1 cellular context compared by ENCODE assay signal in the genomic region with DNA sequence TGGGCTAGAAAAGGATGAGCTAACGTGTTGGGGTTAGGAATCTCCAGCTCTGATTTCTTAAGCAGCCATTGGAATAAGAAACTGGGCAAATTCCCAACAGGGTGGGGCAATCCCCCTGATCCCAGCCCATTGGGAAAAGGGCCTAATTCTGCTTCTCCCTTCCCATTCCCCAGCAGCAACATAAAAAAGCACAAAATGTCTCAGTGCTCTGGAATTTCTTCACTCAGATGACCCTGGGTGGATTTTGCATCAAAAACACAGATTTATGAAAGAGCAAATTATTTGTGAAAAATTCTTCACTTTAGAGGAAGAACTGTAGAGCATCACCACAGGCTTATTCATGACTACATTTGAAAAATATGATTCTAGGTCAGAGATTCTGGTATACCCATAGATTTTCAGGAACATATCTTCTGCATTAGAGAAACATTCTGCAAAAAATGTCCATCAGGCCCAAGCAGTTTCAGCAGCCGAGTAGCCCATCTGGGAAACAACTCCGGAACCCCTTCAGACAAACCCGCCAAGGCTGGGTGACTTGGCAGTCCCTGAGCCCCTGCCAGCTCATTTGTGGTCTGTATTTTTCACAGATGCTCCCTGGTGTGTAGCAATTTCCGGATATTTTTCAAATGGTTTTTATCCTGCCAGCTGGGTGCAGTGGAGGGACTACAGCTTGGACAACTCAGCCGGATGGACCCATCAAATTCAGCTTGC.
TF ChIP-seq lines count a peak whose summit lies in the region.

No MANE protein-coding gene starts in this region.

TF ChIP-seq in HepG2, 621 proteins besides CTCF, POLR2A, EP300 and RAD21 (continued from another document):
- TF ChIP-seq, protein P1, sequence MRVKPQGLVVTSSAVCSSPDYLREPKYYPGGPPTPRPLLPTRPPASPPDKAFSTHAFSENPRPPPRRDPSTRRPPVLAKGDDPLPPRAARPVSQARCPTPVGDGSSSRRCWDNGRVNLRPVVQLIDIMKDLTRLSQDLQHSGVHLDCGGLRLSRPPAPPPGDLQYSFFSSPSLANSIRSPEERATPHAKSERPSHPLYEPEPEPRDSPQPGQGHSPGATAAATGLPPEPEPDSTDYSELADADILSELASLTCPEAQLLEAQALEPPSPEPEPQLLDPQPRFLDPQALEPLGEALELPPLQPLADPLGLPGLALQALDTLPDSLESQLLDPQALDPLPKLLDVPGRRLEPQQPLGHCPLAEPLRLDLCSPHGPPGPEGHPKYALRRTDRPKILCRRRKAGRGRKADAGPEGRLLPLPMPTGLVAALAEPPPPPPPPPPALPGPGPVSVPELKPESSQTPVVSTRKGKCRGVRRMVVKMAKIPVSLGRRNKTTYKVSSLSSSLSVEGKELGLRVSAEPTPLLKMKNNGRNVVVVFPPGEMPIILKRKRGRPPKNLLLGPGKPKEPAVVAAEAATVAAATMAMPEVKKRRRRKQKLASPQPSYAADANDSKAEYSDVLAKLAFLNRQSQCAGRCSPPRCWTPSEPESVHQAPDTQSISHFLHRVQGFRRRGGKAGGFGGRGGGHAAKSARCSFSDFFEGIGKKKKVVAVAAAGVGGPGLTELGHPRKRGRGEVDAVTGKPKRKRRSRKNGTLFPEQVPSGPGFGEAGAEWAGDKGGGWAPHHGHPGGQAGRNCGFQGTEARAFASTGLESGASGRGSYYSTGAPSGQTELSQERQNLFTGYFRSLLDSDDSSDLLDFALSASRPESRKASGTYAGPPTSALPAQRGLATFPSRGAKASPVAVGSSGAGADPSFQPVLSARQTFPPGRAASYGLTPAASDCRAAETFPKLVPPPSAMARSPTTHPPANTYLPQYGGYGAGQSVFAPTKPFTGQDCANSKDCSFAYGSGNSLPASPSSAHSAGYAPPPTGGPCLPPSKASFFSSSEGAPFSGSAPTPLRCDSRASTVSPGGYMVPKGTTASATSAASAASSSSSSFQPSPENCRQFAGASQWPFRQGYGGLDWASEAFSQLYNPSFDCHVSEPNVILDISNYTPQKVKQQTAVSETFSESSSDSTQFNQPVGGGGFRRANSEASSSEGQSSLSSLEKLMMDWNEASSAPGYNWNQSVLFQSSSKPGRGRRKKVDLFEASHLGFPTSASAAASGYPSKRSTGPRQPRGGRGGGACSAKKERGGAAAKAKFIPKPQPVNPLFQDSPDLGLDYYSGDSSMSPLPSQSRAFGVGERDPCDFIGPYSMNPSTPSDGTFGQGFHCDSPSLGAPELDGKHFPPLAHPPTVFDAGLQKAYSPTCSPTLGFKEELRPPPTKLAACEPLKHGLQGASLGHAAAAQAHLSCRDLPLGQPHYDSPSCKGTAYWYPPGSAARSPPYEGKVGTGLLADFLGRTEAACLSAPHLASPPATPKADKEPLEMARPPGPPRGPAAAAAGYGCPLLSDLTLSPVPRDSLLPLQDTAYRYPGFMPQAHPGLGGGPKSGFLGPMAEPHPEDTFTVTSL (CRISPR knock-in tag; IDR thresholded peaks at IDR 0.05; ENCODE audit: borderline replicate concordance) = peak; percentile 2; the same call in 1 of the 2 replicates
- TF ChIP-seq ZNF816 (CRISPR knock-in tag; IDR thresholded peaks at IDR 0.05; ENCODE audit: borderline replicate concordance) = 0 out of 2 replicates have a peak, but pooled peaks have one; percentile 16
- TF ChIP-seq NR2C2 (CRISPR knock-in tag; IDR thresholded peaks at IDR 0.05; ENCODE audit: borderline replicate concordance) = 0 out of 2 replicates have a peak, but pooled peaks have one; percentile 5
- TF ChIP-seq E2F1 (CRISPR knock-in tag; IDR thresholded peaks at IDR 0.05) = no peak
- no peak for TF ChIP-seq MYPOP (CRISPR knock-in tag; IDR thresholded peaks at IDR 0.05)
- 0 out of 2 replicates have a peak, but pooled peaks have one; percentile 5 for TF ChIP-seq ZNF761 (CRISPR knock-in tag; conservative IDR thresholded peaks at IDR 0.05)
- TF ChIP-seq ATM (IDR thresholded peaks at IDR 0.05; ENCODE audit: borderline replicate concordance) = no peak
- 0 out of 2 replicates have a peak, but pooled peaks have one; percentile 1 for TF ChIP-seq TBX2 (CRISPR knock-in tag; IDR thresholded peaks at IDR 0.05; ENCODE audit: borderline replicate concordance)
- peak; percentile 12; the same call in 1 of the 2 replicates for TF ChIP-seq ZNF501 (CRISPR knock-in tag; IDR thresholded peaks at IDR 0.05)
TF ChIP-seq in HepG2: peak in this region for 9.
